Comparison of ENCODE assay signal across 1 cellular context in genomic region chr1:164781980-164782379, GRCh38.
TF ChIP-seq lines count a peak whose summit lies in the region.

No MANE protein-coding gene starts in this region.

TF ChIP-seq in SK-N-SH, 30 proteins besides CTCF, POLR2A, EP300 and RAD21 (continued from another document):
- TF ChIP-seq GABPA (IDR thresholded peaks at IDR 0.05; ENCODE audit: low read depth) (no peak), IRF3 (IDR thresholded peaks at IDR 0.05; ENCODE audit: low read depth, low read length) (no peak), USF2 (IDR thresholded peaks at IDR 0.05; ENCODE audit: borderline replicate concordance, low read depth, low read length) (no peak), YY1 (IDR thresholded peaks at IDR 0.05; ENCODE audit: low read depth) (no peak), FOSL2 (IDR thresholded peaks at IDR 0.05; ENCODE audit: borderline replicate concordance, low read depth) (no peak), ELF1 (IDR thresholded peaks at IDR 0.05) (no peak), NRF1 (IDR thresholded peaks at IDR 0.05; ENCODE audit: low read depth, low read length) (no peak), MXI1 (IDR thresholded peaks at IDR 0.05; ENCODE audit: low read depth, low read length) (no peak), JUND (IDR thresholded peaks at IDR 0.05) (no peak), MAX (IDR thresholded peaks at IDR 0.05; ENCODE audit: low read depth) (no peak)
